ENCODE assay signal across 1 cellular context in the genomic region with DNA sequence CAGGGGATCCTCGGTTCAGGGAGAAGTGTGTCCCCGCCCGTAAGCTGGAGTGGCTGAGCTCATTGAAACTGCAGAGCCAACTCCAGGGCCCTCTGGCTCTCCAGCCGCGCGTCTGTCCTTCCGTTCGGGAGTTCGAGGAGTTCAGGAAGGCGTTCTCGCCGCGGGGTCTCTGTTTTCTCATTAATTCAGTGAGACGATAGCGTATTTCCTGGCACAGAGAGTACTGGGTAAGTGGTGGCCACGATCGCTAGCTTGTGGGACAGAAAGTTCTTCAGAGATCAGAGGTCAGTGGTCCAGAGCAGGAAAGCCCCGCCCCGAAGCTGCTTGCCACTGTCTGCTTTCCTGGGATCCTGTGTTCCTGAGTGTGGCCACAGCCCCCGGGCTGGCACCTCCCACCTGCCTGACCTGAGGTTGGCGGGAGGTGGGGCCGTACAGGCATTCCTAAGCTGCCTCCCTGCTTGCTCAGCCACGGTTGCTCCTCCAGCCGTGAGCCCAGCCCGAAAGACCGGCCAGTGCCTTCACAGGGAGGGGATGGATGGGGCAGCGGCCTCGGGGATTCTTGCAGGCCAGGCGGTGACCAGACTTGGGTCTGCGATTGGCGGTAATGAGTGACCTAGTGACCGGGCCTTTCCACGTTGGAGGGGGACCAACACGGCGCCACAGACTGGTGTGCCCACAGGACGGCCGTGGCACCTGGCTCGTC.
TF ChIP-seq lines count a peak whose summit lies in the region.

No MANE protein-coding gene starts in this region.

TF ChIP-seq in HepG2, 621 proteins besides CTCF, POLR2A, EP300 and RAD21 (continued from another document and continues in another):
- TF ChIP-seq, protein P1, sequence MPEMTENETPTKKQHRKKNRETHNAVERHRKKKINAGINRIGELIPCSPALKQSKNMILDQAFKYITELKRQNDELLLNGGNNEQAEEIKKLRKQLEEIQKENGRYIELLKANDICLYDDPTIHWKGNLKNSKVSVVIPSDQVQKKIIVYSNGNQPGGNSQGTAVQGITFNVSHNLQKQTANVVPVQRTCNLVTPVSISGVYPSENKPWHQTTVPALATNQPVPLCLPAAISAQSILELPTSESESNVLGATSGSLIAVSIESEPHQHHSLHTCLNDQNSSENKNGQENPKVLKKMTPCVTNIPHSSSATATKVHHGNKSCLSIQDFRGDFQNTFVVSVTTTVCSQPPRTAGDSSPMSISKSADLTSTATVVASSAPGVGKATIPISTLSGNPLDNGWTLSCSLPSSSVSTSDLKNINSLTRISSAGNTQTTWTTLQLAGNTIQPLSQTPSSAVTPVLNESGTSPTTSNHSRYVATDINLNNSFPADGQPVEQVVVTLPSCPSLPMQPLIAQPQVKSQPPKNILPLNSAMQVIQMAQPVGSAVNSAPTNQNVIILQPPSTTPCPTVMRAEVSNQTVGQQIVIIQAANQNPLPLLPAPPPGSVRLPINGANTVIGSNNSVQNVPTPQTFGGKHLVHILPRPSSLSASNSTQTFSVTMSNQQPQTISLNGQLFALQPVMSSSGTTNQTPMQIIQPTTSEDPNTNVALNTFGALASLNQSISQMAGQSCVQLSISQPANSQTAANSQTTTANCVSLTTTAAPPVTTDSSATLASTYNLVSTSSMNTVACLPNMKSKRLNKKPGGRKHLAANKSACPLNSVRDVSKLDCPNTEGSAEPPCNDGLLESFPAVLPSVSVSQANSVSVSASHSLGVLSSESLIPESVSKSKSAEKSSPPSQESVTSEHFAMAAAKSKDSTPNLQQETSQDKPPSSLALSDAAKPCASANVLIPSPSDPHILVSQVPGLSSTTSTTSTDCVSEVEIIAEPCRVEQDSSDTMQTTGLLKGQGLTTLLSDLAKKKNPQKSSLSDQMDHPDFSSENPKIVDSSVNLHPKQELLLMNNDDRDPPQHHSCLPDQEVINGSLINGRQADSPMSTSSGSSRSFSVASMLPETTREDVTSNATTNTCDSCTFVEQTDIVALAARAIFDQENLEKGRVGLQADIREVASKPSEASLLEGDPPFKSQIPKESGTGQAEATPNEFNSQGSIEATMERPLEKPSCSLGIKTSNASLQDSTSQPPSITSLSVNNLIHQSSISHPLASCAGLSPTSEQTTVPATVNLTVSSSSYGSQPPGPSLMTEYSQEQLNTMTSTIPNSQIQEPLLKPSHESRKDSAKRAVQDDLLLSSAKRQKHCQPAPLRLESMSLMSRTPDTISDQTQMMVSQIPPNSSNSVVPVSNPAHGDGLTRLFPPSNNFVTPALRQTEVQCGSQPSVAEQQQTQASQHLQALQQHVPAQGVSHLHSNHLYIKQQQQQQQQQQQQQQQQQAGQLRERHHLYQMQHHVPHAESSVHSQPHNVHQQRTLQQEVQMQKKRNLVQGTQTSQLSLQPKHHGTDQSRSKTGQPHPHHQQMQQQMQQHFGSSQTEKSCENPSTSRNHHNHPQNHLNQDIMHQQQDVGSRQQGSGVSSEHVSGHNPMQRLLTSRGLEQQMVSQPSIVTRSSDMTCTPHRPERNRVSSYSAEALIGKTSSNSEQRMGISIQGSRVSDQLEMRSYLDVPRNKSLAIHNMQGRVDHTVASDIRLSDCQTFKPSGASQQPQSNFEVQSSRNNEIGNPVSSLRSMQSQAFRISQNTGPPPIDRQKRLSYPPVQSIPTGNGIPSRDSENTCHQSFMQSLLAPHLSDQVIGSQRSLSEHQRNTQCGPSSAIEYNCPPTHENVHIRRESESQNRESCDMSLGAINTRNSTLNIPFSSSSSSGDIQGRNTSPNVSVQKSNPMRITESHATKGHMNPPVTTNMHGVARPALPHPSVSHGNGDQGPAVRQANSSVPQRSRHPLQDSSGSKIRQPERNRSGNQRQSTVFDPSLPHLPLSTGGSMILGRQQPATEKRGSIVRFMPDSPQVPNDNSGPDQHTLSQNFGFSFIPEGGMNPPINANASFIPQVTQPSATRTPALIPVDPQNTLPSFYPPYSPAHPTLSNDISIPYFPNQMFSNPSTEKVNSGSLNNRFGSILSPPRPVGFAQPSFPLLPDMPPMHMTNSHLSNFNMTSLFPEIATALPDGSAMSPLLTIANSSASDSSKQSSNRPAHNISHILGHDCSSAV (CRISPR knock-in tag; IDR thresholded peaks at IDR 0.05; ENCODE audit: borderline replicate concordance), result no peak
- TF ChIP-seq ZSCAN30 (CRISPR knock-in tag; IDR thresholded peaks at IDR 0.05) (no peak), ZNF605 (CRISPR knock-in tag; IDR thresholded peaks at IDR 0.05) (peak; percentile 88), EEA1 (CRISPR knock-in tag; IDR thresholded peaks at IDR 0.05; ENCODE audit: borderline replicate concordance) (peak; percentile 77; the same call in 1 of the 2 replicates), ZNF644 (CRISPR knock-in tag; IDR thresholded peaks at IDR 0.05; ENCODE audit: low read depth) (peak; percentile 29; the same call in 1 of the 2 replicates), HNRNPK (IDR thresholded peaks at IDR 0.05; ENCODE audit: low read depth, low read length, poor library complexity, severe bottlenecking) (no peak), FOXC1 (CRISPR knock-in tag; IDR thresholded peaks at IDR 0.05; ENCODE audit: borderline replicate concordance) (0 out of 2 replicates have a peak, but pooled peaks have one; percentile 26), RAD51 (IDR thresholded peaks at IDR 0.05; ENCODE audit: borderline replicate concordance) (no peak), ARNTL (CRISPR knock-in tag; IDR thresholded peaks at IDR 0.05) (peak; percentile 33), GPN1 (CRISPR knock-in tag; IDR thresholded peaks at IDR 0.05; ENCODE audit: borderline replicate concordance) (no peak; the same call in 1 of the 2 replicates), SNAPC2 (CRISPR knock-in tag; IDR thresholded peaks at IDR 0.05) (no peak), HMGA1 (CRISPR knock-in tag; conservative IDR thresholded peaks at IDR 0.05) (no peak), BCL6 (CRISPR knock-in tag; IDR thresholded peaks at IDR 0.05) (peak; percentile 73), NR2C2 (CRISPR knock-in tag; IDR thresholded peaks at IDR 0.05; ENCODE audit: borderline replicate concordance) (peak; percentile 77), ZNF326 (CRISPR knock-in tag; IDR thresholded peaks at IDR 0.05; ENCODE audit: borderline replicate concordance) (no peak), MAZ (IDR thresholded peaks at IDR 0.05; ENCODE audit: borderline replicate concordance, low read depth, low read length) (peak; percentile 37; the same call in 1 of the 2 replicates), MAZ (CRISPR knock-in tag; IDR thresholded peaks at IDR 0.05; ENCODE audit: low read depth) (peak; percentile 82; the same call in 1 of the 2 replicates), ZFP36L2 (CRISPR knock-in tag; IDR thresholded peaks at IDR 0.05) (no peak)
- TF ChIP-seq, protein P2, sequence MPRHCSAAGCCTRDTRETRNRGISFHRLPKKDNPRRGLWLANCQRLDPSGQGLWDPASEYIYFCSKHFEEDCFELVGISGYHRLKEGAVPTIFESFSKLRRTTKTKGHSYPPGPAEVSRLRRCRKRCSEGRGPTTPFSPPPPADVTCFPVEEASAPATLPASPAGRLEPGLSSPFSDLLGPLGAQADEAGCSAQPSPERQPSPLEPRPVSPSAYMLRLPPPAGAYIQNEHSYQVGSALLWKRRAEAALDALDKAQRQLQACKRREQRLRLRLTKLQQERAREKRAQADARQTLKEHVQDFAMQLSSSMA (CRISPR knock-in tag; IDR thresholded peaks at IDR 0.05), result no peak
- TF ChIP-seq, protein P3, sequence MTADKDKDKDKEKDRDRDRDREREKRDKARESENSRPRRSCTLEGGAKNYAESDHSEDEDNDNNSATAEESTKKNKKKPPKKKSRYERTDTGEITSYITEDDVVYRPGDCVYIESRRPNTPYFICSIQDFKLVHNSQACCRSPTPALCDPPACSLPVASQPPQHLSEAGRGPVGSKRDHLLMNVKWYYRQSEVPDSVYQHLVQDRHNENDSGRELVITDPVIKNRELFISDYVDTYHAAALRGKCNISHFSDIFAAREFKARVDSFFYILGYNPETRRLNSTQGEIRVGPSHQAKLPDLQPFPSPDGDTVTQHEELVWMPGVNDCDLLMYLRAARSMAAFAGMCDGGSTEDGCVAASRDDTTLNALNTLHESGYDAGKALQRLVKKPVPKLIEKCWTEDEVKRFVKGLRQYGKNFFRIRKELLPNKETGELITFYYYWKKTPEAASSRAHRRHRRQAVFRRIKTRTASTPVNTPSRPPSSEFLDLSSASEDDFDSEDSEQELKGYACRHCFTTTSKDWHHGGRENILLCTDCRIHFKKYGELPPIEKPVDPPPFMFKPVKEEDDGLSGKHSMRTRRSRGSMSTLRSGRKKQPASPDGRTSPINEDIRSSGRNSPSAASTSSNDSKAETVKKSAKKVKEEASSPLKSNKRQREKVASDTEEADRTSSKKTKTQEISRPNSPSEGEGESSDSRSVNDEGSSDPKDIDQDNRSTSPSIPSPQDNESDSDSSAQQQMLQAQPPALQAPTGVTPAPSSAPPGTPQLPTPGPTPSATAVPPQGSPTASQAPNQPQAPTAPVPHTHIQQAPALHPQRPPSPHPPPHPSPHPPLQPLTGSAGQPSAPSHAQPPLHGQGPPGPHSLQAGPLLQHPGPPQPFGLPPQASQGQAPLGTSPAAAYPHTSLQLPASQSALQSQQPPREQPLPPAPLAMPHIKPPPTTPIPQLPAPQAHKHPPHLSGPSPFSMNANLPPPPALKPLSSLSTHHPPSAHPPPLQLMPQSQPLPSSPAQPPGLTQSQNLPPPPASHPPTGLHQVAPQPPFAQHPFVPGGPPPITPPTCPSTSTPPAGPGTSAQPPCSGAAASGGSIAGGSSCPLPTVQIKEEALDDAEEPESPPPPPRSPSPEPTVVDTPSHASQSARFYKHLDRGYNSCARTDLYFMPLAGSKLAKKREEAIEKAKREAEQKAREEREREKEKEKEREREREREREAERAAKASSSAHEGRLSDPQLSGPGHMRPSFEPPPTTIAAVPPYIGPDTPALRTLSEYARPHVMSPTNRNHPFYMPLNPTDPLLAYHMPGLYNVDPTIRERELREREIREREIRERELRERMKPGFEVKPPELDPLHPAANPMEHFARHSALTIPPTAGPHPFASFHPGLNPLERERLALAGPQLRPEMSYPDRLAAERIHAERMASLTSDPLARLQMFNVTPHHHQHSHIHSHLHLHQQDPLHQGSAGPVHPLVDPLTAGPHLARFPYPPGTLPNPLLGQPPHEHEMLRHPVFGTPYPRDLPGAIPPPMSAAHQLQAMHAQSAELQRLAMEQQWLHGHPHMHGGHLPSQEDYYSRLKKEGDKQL (CRISPR knock-in tag; IDR thresholded peaks at IDR 0.05; ENCODE audit: low read depth), result no peak
- TF ChIP-seq, protein P4, sequence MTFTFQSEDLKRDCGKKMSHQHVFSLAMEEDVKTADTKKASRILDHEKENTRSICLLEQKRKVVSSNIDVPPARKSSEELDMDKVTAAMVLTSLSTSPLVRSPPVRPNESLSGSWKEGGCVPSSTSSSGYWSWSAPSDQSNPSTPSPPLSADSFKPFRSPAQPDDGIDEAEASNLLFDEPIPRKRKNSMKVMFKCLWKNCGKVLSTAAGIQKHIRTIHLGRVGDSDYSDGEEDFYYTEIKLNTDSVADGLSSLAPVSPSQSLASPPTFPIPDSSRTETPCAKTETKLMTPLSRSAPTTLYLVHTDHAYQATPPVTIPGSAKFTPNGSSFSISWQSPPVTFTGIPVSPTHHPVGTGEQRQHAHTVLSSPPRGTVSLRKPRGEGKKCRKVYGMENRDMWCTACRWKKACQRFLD (CRISPR knock-in tag; IDR thresholded peaks at IDR 0.05; ENCODE audit: borderline replicate concordance), result peak; percentile 41; the same call in 1 of the 2 replicates
- TF ChIP-seq, protein P5, sequence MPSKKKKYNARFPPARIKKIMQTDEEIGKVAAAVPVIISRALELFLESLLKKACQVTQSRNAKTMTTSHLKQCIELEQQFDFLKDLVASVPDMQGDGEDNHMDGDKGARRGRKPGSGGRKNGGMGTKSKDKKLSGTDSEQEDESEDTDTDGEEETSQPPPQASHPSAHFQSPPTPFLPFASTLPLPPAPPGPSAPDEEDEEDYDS (CRISPR knock-in tag; IDR thresholded peaks at IDR 0.05), result peak; percentile 90
- TF ChIP-seq, protein P6, sequence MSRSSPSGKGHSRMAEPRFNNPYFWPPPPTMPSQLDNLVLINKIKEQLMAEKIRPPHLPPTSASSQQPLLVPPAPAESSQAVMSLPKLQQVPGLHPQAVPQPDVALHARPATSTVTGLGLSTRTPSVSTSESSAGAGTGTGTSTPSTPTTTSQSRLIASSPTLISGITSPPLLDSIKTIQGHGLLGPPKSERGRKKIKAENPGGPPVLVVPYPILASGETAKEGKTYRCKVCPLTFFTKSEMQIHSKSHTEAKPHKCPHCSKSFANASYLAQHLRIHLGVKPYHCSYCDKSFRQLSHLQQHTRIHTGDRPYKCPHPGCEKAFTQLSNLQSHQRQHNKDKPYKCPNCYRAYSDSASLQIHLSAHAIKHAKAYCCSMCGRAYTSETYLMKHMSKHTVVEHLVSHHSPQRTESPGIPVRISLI (CRISPR knock-in tag; IDR thresholded peaks at IDR 0.05; ENCODE audit: borderline replicate concordance), result no peak
- TF ChIP-seq, protein P7, sequence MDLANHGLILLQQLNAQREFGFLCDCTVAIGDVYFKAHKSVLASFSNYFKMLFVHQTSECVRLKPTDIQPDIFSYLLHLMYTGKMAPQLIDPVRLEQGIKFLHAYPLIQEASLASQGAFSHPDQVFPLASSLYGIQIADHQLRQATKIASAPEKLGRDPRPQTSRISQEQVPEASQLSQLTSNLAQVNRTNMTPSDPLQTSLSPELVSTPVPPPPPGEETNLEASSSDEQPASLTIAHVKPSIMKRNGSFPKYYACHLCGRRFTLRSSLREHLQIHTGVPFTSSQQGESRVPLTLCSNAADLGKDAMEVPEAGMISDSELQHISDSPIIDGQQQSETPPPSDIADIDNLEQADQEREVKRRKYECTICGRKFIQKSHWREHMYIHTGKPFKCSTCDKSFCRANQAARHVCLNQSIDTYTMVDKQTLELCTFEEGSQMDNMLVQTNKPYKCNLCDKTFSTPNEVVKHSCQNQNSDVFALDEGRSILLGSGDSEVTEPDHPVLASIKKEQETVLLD (CRISPR knock-in tag; IDR thresholded peaks at IDR 0.05; ENCODE audit: low read depth), result no peak
- TF ChIP-seq, protein P8, sequence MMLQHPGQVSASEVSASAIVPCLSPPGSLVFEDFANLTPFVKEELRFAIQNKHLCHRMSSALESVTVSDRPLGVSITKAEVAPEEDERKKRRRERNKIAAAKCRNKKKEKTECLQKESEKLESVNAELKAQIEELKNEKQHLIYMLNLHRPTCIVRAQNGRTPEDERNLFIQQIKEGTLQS (CRISPR knock-in tag; IDR thresholded peaks at IDR 0.05), result peak; percentile 80
- TF ChIP-seq, protein P9, sequence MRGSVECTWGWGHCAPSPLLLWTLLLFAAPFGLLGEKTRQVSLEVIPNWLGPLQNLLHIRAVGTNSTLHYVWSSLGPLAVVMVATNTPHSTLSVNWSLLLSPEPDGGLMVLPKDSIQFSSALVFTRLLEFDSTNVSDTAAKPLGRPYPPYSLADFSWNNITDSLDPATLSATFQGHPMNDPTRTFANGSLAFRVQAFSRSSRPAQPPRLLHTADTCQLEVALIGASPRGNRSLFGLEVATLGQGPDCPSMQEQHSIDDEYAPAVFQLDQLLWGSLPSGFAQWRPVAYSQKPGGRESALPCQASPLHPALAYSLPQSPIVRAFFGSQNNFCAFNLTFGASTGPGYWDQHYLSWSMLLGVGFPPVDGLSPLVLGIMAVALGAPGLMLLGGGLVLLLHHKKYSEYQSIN (CRISPR knock-in tag; IDR thresholded peaks at IDR 0.05; ENCODE audit: borderline replicate concordance), result no peak
- TF ChIP-seq, protein P10, sequence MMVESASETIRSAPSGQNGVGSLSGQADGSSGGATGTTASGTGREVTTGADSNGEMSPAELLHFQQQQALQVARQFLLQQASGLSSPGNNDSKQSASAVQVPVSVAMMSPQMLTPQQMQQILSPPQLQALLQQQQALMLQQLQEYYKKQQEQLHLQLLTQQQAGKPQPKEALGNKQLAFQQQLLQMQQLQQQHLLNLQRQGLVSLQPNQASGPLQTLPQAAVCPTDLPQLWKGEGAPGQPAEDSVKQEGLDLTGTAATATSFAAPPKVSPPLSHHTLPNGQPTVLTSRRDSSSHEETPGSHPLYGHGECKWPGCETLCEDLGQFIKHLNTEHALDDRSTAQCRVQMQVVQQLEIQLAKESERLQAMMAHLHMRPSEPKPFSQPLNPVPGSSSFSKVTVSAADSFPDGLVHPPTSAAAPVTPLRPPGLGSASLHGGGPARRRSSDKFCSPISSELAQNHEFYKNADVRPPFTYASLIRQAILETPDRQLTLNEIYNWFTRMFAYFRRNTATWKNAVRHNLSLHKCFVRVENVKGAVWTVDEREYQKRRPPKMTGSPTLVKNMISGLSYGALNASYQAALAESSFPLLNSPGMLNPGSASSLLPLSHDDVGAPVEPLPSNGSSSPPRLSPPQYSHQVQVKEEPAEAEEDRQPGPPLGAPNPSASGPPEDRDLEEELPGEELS (CRISPR knock-in tag; IDR thresholded peaks at IDR 0.05), result peak; percentile 51; the same call in 1 of the 2 replicates
